Comparison of ENCODE assay signal across 1 cellular context in genomic region chr6:43217351-43217750, GRCh38.
TF ChIP-seq lines count a peak whose summit lies in the region.

No MANE protein-coding gene starts in this region.

TF ChIP-seq in K562, 482 proteins besides CTCF, POLR2A, EP300 and RAD21:
- TF ChIP-seq MYC (IDR thresholded peaks at IDR 0.05; ENCODE audit: low read depth, low read length) (no peak), MYC (CRISPR knock-in tag; IDR thresholded peaks at IDR 0.05; ENCODE audit: borderline replicate concordance, low read depth) (no peak), ZBTB9 (CRISPR knock-in tag; IDR thresholded peaks at IDR 0.05) (no peak)
